19 cellular contexts compared by ENCODE assay signal in genomic region chr11:112616292-112617088, GRCh38.
"Had no signal": no experiment of that assay in that cellular context is flagged by ENCODE, and none has a peak within 500 bp of the region (broad histone marks: within the 10 kb centered on the region; RNA-seq: fewer than 3 reads in every experiment).

No MANE protein-coding gene starts in this region.

- H3K9me3 ChIP-seq: gastroesophageal sphincter, right lobe of liver, thyroid gland had no signal

- H3K27ac ChIP-seq: gastroesophageal sphincter, right lobe of liver, skin epidermis, thyroid gland had no signal

- H3K4me1 ChIP-seq: right lobe of liver had no signal

- H3K27me3 ChIP-seq: gastroesophageal sphincter, right lobe of liver, thyroid gland had no signal

- DNase-seq: activated CD4-positive, alpha-beta T cell treated with anti-CD3 and anti-CD28 coated beads for 1 hour; activated CD4-positive, alpha-beta T cell treated with anti-CD3 and anti-CD28 coated beads, Interleukin-2, amount 50 U/mL, for 1 hour; activated CD8-positive, alpha-beta T cell treated with anti-CD3 and anti-CD28 coated beads, Interleukin-2, amount 10 ng/mL, durations not matched to agents 7 days and 5 days; activated gamma-delta T cell treated with Interleukin-2 at 50 U/mL for 16 hours; aorta; central memory CD4-positive, alpha-beta T cell; effector memory CD4-positive, alpha-beta T cell; head of caudate nucleus; left ventricle myocardium superior; mammary epithelial cell; midbrain; right lobe of liver; stimulated activated CD4-positive, alpha-beta T cell treated with anti-CD3 and anti-CD28 coated beads, Interleukin-1b, Interleukin-23, amount 100 ng/mL, for 48 hours; substantia nigra; T-helper 9 cell; thyroid gland had no signal

- H3K4me3 ChIP-seq: gastroesophageal sphincter, right lobe of liver, skin epidermis, thyroid gland had no signal

- ATAC-seq: activated CD8-positive, alpha-beta T cell treated with anti-CD3 and anti-CD28 coated beads, Interleukin-2, amount 10 ng/mL, durations not matched to agents 7 days and 5 days; gastroesophageal sphincter; left ventricle myocardium superior; natural killer cell treated with Interleukin-12 subunit alpha and Interleukin-12 subunit beta and Interleukin-15 and Interleukin-18, amount 100 ng/mL, for 72 hours; right lobe of liver had no signal

- H3K36me3 ChIP-seq: gastroesophageal sphincter, right lobe of liver, thyroid gland had no signal
